Comparison of ENCODE assay signal across 24 cellular contexts in genomic region chr5:5741418-5741817, GRCh38.
"Had no signal": no experiment of that assay in that cellular context is flagged by ENCODE, and none has a peak within 500 bp of the region (broad histone marks: within the 10 kb centered on the region; RNA-seq: fewer than 3 reads in every experiment).

No MANE protein-coding gene starts in this region.

- H3K36me3 ChIP-seq: left ventricle myocardium inferior, ovary, right atrium auricular region, right lobe of liver, stomach, thyroid gland, transverse colon, upper lobe of left lung, vagina had no signal

- H3K4me3 ChIP-seq: left ventricle myocardium inferior, lung, mucosa of descending colon, ovary, right atrium auricular region, right lobe of liver, smooth muscle cell, stomach, testis, thyroid gland, transverse colon, upper lobe of left lung, vagina had no signal

- H3K4me2 ChIP-seq: smooth muscle cell had no signal

- H3K27ac Mint-ChIP-seq: naive thymus-derived CD4-positive, alpha-beta T cell; natural killer cell treated with Interleukin-12 subunit alpha and Interleukin-12 subunit beta and Interleukin-15 and Interleukin-18, amount 100 ng/mL, for 72 hours; progenitor cell of endocrine pancreas; stimulated activated naive B cell treated with anti-CD40 and anti-IgM and Interleukin-4, amounts not matched to agents 10 μg/mL and 1 μg/mL and 100 μg/mL, for 72 hours had no signal

- H3K9me3 ChIP-seq: right lobe of liver, testis, thyroid gland had no signal

- H3K27ac ChIP-seq: left ventricle myocardium inferior, ovary, right atrium auricular region, right lobe of liver, stomach, testis, thyroid gland, transverse colon, upper lobe of left lung, vagina had no signal

- H3K4me1 ChIP-seq: left ventricle myocardium inferior, right atrium auricular region, right lobe of liver, stomach, testis, thyroid gland, transverse colon, upper lobe of left lung, vagina had no signal

- H3K4me1 Mint-ChIP-seq: naive thymus-derived CD4-positive, alpha-beta T cell had no signal

- H3K4me3 Mint-ChIP-seq: naive thymus-derived CD4-positive, alpha-beta T cell; natural killer cell treated with Interleukin-12 subunit alpha and Interleukin-12 subunit beta and Interleukin-15 and Interleukin-18, amount 100 ng/mL, for 72 hours; stimulated activated naive B cell treated with anti-CD40 and anti-IgM and Interleukin-4, amounts not matched to agents 10 μg/mL and 1 μg/mL and 100 μg/mL, for 72 hours had no signal

- ATAC-seq: mucosa of descending colon; naive thymus-derived CD4-positive, alpha-beta T cell; natural killer cell treated with Interleukin-12 subunit alpha and Interleukin-12 subunit beta and Interleukin-15 and Interleukin-18, amount 100 ng/mL, for 72 hours; right lobe of liver; stimulated activated naive B cell treated with anti-CD40 and anti-IgM and Interleukin-4, amounts not matched to agents 10 μg/mL and 1 μg/mL and 100 μg/mL, for 72 hours; stimulated activated naive CD8-positive, alpha-beta T cell treated with anti-CD3 and anti-CD28 coated beads, Interleukin-15, Interleukin-2, amounts not matched to agents 100 U/mL and 50 U/mL, for 24 hours had no signal

- H3K27me3 Mint-ChIP-seq: natural killer cell treated with Interleukin-12 subunit alpha and Interleukin-12 subunit beta and Interleukin-15 and Interleukin-18, amount 100 ng/mL, for 72 hours; stimulated activated naive B cell treated with anti-CD40 and anti-IgM and Interleukin-4, amounts not matched to agents 10 μg/mL and 1 μg/mL and 100 μg/mL, for 72 hours had no signal

- H3K36me3 Mint-ChIP-seq: stimulated activated naive B cell treated with anti-CD40 and anti-IgM and Interleukin-4, amounts not matched to agents 10 μg/mL and 1 μg/mL and 100 μg/mL, for 72 hours had no signal

- DNase-seq: islet precursor cell; left ventricle myocardium inferior; midbrain; mucosa of descending colon; naive thymus-derived CD4-positive, alpha-beta T cell; ovary; right lobe of liver; stimulated activated CD4-positive, alpha-beta T cell treated with anti-CD3 and anti-CD28 coated beads, Interleukin-1b, Interleukin-23, amount 100 ng/mL, for 48 hours; stimulated activated CD4-positive, alpha-beta T cell treated with anti-CD3 and anti-CD28 coated beads, Interleukin-2, amount 100 ng/mL, for 48 hours; stimulated activated CD4-positive, alpha-beta T cell treated with anti-CD3 and anti-CD28 coated beads, Interleukin-4, amount 100 ng/mL, for 4 hours; stimulated activated CD8-positive, alpha-beta memory T cell treated with anti-CD3 and anti-CD28 coated beads, Interleukin-4, amount 100 ng/mL, for 48 hours; stimulated activated naive B cell treated with anti-CD40 and anti-IgM and Interleukin-4, amounts not matched to agents 10 μg/mL and 1 μg/mL and 100 μg/mL, for 72 hours; stimulated activated naive CD8-positive, alpha-beta T cell treated with anti-CD3 and anti-CD28 coated beads, Interleukin-15, Interleukin-2, amounts not matched to agents 100 U/mL and 50 U/mL, for 24 hours; stomach; testis; thyroid gland; transverse colon; upper lobe of left lung had no signal

- H3K27me3 ChIP-seq: ovary, right atrium auricular region, right lobe of liver, stomach, testis, thyroid gland, transverse colon, upper lobe of left lung, vagina had no signal
